In genomic region chr9:36855443-36856315, GRCh38 we compare ENCODE assay signal across 9 cellular contexts.
A peak's percentile ranks its signal among the peaks of the same experiment; 100 is the strongest.
DNase-seq lines count a peak whose midpoint lies in the region; ATAC-seq, FAIRE-seq and TF ChIP-seq lines count a peak whose summit lies in the region.
"Had no signal": no experiment of that assay in that cellular context is flagged by ENCODE, and none has a peak within 500 bp of the region (broad histone marks: within the 10 kb centered on the region; RNA-seq: fewer than 3 reads in every experiment).

No MANE protein-coding gene starts in this region.

- peaks cover 5% of the 10 kb centered on the region for H3K27me3 ChIP-seq in bronchial epithelial cell (ENCODE audit: control insufficient read depth, insufficient read depth, low read length)

- DNase-seq in AG09319 (ENCODE audit: extremely low read depth, low read depth) (no peak), NCI-H460 (ENCODE audit: extremely low read depth, low read depth) (peak; percentile 8), bronchial epithelial cell (ENCODE audit: low read depth) (peak; percentile 16), GF-D8 (lab: John Stamatoyannopoulos, UW) (no peak), midbrain (lab: John Stamatoyannopoulos, UW) (no peak), GOT3 (lab: John Stamatoyannopoulos, UW) (no peak)
- peak; percentile 13 for DNase-seq in stimulated activated CD4-positive, alpha-beta T cell treated with anti-CD3 and anti-CD28 coated beads, Interleukin-4, amount 100 ng/mL, for 1 hour

- peak; percentile 67 for ATAC-seq in GM18907 (IDR thresholded peaks at IDR 0.05; ENCODE audit: unreplicated experiment)

- no peak for FAIRE-seq in bronchial epithelial cell (lab: Jason Lieb, UNC)

- no peaks in the 10 kb centered on the region for H3K36me3 ChIP-seq in bronchial epithelial cell (ENCODE audit: control insufficient read depth, insufficient read depth, low read length)
- H3K36me3 ChIP-seq: HAP-1 had no signal

- no peak overlapping the region for H3K4me3 ChIP-seq in bronchial epithelial cell (ENCODE audit: low read depth, low read length)
- H3K4me3 ChIP-seq: HAP-1 had no signal

- TF ChIP-seq CTCF in AG09319 (IDR thresholded peaks at IDR 0.05; ENCODE audit: low read depth, low read length) (peak; percentile 1; the same call in 1 of the 2 replicates), bronchial epithelial cell (IDR thresholded peaks at IDR 0.05; ENCODE audit: insufficient read depth, low read length, severe bottlenecking) (peak; percentile 40)

Comparison
In these comparisons a context has a peak if more than half of its experiments do, and no peak if none do; other contexts are left out.
1. DNase-seq: peak in NCI-H460 (single experiment), bronchial epithelial cell (single experiment) and stimulated activated CD4-positive, alpha-beta T cell treated with anti-CD3 and anti-CD28 coated beads, Interleukin-4, amount 100 ng/mL, for 1 hour (single experiment); none in AG09319 (single experiment), GF-D8 (single experiment), midbrain (single experiment) and GOT3 (single experiment).